7 cellular contexts compared by ENCODE assay signal in the genomic region with DNA sequence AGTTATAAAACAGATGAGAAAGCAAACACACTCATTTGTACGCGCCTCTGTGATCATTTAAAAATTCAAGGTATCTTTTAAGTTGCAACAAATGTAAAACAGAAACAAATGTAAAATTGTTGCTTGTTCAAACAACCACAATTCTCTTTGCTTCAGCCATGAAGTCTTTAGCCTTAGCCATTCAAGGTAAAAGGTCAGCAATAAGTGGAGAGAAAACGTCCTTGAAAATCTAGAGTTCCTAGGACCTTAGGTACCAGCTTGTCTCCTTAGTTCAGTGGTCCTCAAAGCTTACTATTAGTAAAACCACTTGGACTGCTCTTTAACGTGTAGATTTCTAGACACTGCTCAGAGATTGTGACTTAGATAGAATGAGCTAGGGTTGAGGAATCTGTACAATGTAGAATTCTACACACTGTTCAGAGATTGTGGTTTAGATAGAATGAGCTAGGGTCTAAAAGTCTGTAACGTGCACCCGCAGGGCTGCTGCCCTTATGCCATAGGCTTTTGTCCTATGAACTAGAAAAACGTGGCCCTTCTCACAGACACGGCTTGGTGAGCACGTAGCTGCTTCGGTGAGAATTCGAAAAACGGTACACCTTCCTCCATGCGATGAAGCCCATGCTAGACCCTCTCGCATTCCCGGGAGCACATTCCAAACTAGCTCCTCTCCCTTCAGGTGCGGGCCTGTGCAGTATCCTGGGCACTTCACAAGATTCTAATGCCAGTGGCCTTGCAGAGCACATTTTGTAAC. TPM values are rescaled to one million over a fixed set of nuclear protein-coding genes. Genes with fewer than 3 reads are reported as not detected.
A peak's percentile ranks its signal among the peaks of the same experiment; 100 is the strongest.
DNase-seq lines count a peak whose midpoint lies in the region; ATAC-seq and TF ChIP-seq lines count a peak whose summit lies in the region.

No MANE protein-coding gene starts in this region.

- DNase-seq in H4 (ENCODE audit: low spot score), result peak; percentile 22
- DNase-seq in SIG-M5 treated with dmso at 0.1 percent for 504 hours (lab: John Stamatoyannopoulos, UW; ENCODE audit: unreplicated experiment), result peak; percentile 45
- peak in 1 of 2 donors; percentile 59 for DNase-seq in stimulated activated effector memory CD8-positive, alpha-beta T cell treated with anti-CD3 and anti-CD28 coated beads, Interleukin-12 subunit alpha, Interleukin-12 subunit beta, amount 100 ng/mL, for 72 hours (ENCODE audit: low spot score in 2 of 2)
- no peak for DNase-seq in PC-3

- H3K36me3 ChIP-seq in duodenal mucosa (ENCODE audit: control insufficient read depth in 1 of 2, insufficient read depth in 2 of 2, low read length in 2 of 2), result no peaks in the 10 kb centered on the region
- no peaks in the 10 kb centered on the region for H3K36me3 ChIP-seq in PC-3 (ENCODE audit: low read depth, low read length)

- no peaks in the 10 kb centered on the region for H3K79me2 ChIP-seq in PC-3 (ENCODE audit: low read length)

- H4K20me1 ChIP-seq in PC-3 (ENCODE audit: low read length), result no peaks in the 10 kb centered on the region

- POLR2A ChIA-PET in PC-3 (lab: Charles Lee; ENCODE audit: unreplicated experiment), result no interaction called here

- H3K9me3 Mint-ChIP-seq in stimulated activated effector memory CD8-positive, alpha-beta T cell treated with anti-CD3 and anti-CD28 coated beads, Interleukin-12 subunit alpha, Interleukin-12 subunit beta, amount 100 ng/mL, for 72 hours, result no peaks in the 10 kb centered on the region

- peak overlapping the region; percentile 63 to 67 for H3K4me3 ChIP-seq in duodenal mucosa (ENCODE audit: low read depth in 1 of 2, low read length in 2 of 2)
- no peak overlapping the region for H3K4me3 ChIP-seq in PC-3 (ENCODE audit: low read length)

- H3K4me2 ChIP-seq in PC-3 (ENCODE audit: low read length), result no peak overlapping the region

- peaks cover 14 to 28% of the 10 kb centered on the region in 2 donors for H3K4me1 ChIP-seq in duodenal mucosa (ENCODE audit: control insufficient read depth in 1 of 2, insufficient read depth in 2 of 2, low read length in 2 of 2)
- peaks cover 24% of the 10 kb centered on the region for H3K4me1 ChIP-seq in PC-3 (ENCODE audit: insufficient read depth, low read length)

- peak overlapping the region; percentile 64 to 74 for H3K9ac ChIP-seq in duodenal mucosa (ENCODE audit: low read depth in 1 of 2, low read length in 2 of 2)
- H3K9ac ChIP-seq in PC-3 (ENCODE audit: low read length), result no peak overlapping the region

- H3K36me3 Mint-ChIP-seq in stimulated activated effector memory CD8-positive, alpha-beta T cell treated with anti-CD3 and anti-CD28 coated beads, Interleukin-12 subunit alpha, Interleukin-12 subunit beta, amount 100 ng/mL, for 72 hours, result peaks cover 25% of the 10 kb centered on the region

- H3K27ac Mint-ChIP-seq in stimulated activated effector memory CD8-positive, alpha-beta T cell treated with anti-CD3 and anti-CD28 coated beads, Interleukin-12 subunit alpha, Interleukin-12 subunit beta, amount 100 ng/mL, for 72 hours, result peak overlapping the region; percentile 92

- H3K4me3 Mint-ChIP-seq in stimulated activated effector memory CD8-positive, alpha-beta T cell treated with anti-CD3 and anti-CD28 coated beads, Interleukin-12 subunit alpha, Interleukin-12 subunit beta, amount 100 ng/mL, for 72 hours, result peak overlapping the region; percentile 79

- H2AFZ ChIP-seq in PC-3 (ENCODE audit: low read length), result no peak overlapping the region

- CTCF ChIA-PET in PC-3 (lab: Charles Lee), result no interaction called here

- H3K9me3 ChIP-seq in duodenal mucosa (ENCODE audit: control insufficient read depth in 1 of 2, low read length in 2 of 2) (no peaks in the 10 kb centered on the region), PC-3 (ENCODE audit: low read length) (no peaks in the 10 kb centered on the region)

- peak; percentile 19 for ATAC-seq in stimulated activated effector memory CD8-positive, alpha-beta T cell treated with anti-CD3 and anti-CD28 coated beads, Interleukin-12 subunit alpha, Interleukin-12 subunit beta, amount 100 ng/mL, for 72 hours
- ATAC-seq in PC-3, result no peak
- ATAC-seq in HG03460 (IDR thresholded peaks at IDR 0.05; ENCODE audit: unreplicated experiment), result no peak
- no peak for ATAC-seq in GM18909 (IDR thresholded peaks at IDR 0.05; ENCODE audit: poor library complexity, unreplicated experiment)

- no TSS peak for BruUV-seq in PC-3 (replicated peaks; lab: Mats Ljungman, UMichigan)

- peaks cover 4% of the 10 kb centered on the region for H3F3A ChIP-seq in PC-3 (ENCODE audit: low read length, unreplicated experiment)

- no peaks in the 10 kb centered on the region for H3K9me2 ChIP-seq in PC-3 (replicated peaks; ENCODE audit: low read length)

- intact Hi-C loops in PC-3 (cut with micrococcal nuclease), result loop anchor here (5.0 kb wide), 1 partner anchor 41 kb away; no protein-coding TSS in a partner anchor

- no peaks in the 10 kb centered on the region for H3K27me3 ChIP-seq in duodenal mucosa (ENCODE audit: control insufficient read depth in 1 of 2, insufficient read depth in 2 of 2, low read length in 2 of 2)
- no peaks in the 10 kb centered on the region for H3K27me3 ChIP-seq in PC-3 (ENCODE audit: low read length)

- H3K4me1 Mint-ChIP-seq in stimulated activated effector memory CD8-positive, alpha-beta T cell treated with anti-CD3 and anti-CD28 coated beads, Interleukin-12 subunit alpha, Interleukin-12 subunit beta, amount 100 ng/mL, for 72 hours, result peaks cover 39% of the 10 kb centered on the region

- peak overlapping the region; percentile 54 for H3K27ac ChIP-seq in duodenal mucosa (ENCODE audit: low read depth, low read length)
- no peak overlapping the region for H3K27ac ChIP-seq in PC-3 (ENCODE audit: low read length)

- no peak for TF ChIP-seq CTCF in PC-3 (conservative IDR thresholded peaks at IDR 0.05; ENCODE audit: low read depth, low read length)

RNA-seq across cellular contexts. Expression of a gene that starts 1.7 kb away (rescaled TPM):
- total RNA-seq in H4 (2014; rRNA removed; shearing (Covaris generic)), result 17.0 and 18.2 TPM in 2 replicates
- total RNA-seq in PC-3 (2014; rRNA removed), result 1.6 and 3.7 TPM in 2 replicates
